Comparison of ENCODE assay signal across 20 cellular contexts in genomic region chr21:43349644-43350043, GRCh38.
"Had no signal": no experiment of that assay in that cellular context is flagged by ENCODE, and none has a peak within 500 bp of the region (broad histone marks: within the 10 kb centered on the region; RNA-seq: fewer than 3 reads in every experiment).

No MANE protein-coding gene starts in this region.

- H3K27me3 ChIP-seq: esophagus muscularis mucosa, gastroesophageal sphincter, hepatocyte, ovary, tibial nerve had no signal

- H3K4me3 Mint-ChIP-seq: dendritic cell treated with granulocyte-macrophage colony-stimulating factor and Interleukin-4, amounts not matched to agents 40 ng/mL and 50 ng/mL, for 4 days; effector memory CD8-positive, alpha-beta T cell; natural killer cell; neural crest cell; stimulated activated memory B cell treated with anti-CD40 and anti-IgM and Interleukin-4, amounts not matched to agents 10 μg/mL and 1 μg/mL and 100 μg/mL, for 72 hours; stimulated activated naive CD8-positive, alpha-beta T cell treated with anti-CD3 and anti-CD28 coated beads, Interleukin-15, Interleukin-2, amounts not matched to agents 100 ng/mL and 50 ng/mL, for 24 hours had no signal

- FAIRE-seq: colon had no signal

- H3K9me3 ChIP-seq: esophagus muscularis mucosa, gastroesophageal sphincter, ovary, tibial nerve had no signal

- H3K36me3 ChIP-seq: esophagus muscularis mucosa, gastroesophageal sphincter, ovary, tibial nerve had no signal

- ATAC-seq: effector memory CD8-positive, alpha-beta T cell; left colon; natural killer cell; stimulated activated memory B cell treated with anti-CD40 and anti-IgM and Interleukin-4, amounts not matched to agents 10 μg/mL and 1 μg/mL and 100 μg/mL, for 72 hours had no signal

- H3K27ac ChIP-seq: epithelial cell of prostate, esophagus muscularis mucosa, gastroesophageal sphincter, hepatocyte, ovary, tibial nerve had no signal

- H3K27ac Mint-ChIP-seq: dendritic cell treated with granulocyte-macrophage colony-stimulating factor and Interleukin-4, amounts not matched to agents 40 ng/mL and 50 ng/mL, for 4 days; effector memory CD8-positive, alpha-beta T cell; natural killer cell; stimulated activated memory B cell treated with anti-CD40 and anti-IgM and Interleukin-4, amounts not matched to agents 10 μg/mL and 1 μg/mL and 100 μg/mL, for 72 hours; stimulated activated naive CD8-positive, alpha-beta T cell treated with anti-CD3 and anti-CD28 coated beads, Interleukin-15, Interleukin-2, amounts not matched to agents 100 ng/mL and 50 ng/mL, for 24 hours had no signal

- H3K4me3 ChIP-seq: esophagus muscularis mucosa, gastroesophageal sphincter, hepatocyte, ovary, tibial nerve had no signal

- H3K9me3 Mint-ChIP-seq: dendritic cell treated with granulocyte-macrophage colony-stimulating factor and Interleukin-4, amounts not matched to agents 40 ng/mL and 50 ng/mL, for 4 days; effector memory CD8-positive, alpha-beta T cell; natural killer cell; neural crest cell; stimulated activated naive CD8-positive, alpha-beta T cell treated with anti-CD3 and anti-CD28 coated beads, Interleukin-15, Interleukin-2, amounts not matched to agents 100 ng/mL and 50 ng/mL, for 24 hours had no signal

- H3K27me3 Mint-ChIP-seq: effector memory CD8-positive, alpha-beta T cell; stimulated activated memory B cell treated with anti-CD40 and anti-IgM and Interleukin-4, amounts not matched to agents 10 μg/mL and 1 μg/mL and 100 μg/mL, for 72 hours; stimulated activated naive CD8-positive, alpha-beta T cell treated with anti-CD3 and anti-CD28 coated beads, Interleukin-15, Interleukin-2, amounts not matched to agents 100 ng/mL and 50 ng/mL, for 24 hours had no signal

- H3K4me1 Mint-ChIP-seq: natural killer cell had no signal

- H3K36me3 Mint-ChIP-seq: natural killer cell; stimulated activated memory B cell treated with anti-CD40 and anti-IgM and Interleukin-4, amounts not matched to agents 10 μg/mL and 1 μg/mL and 100 μg/mL, for 72 hours had no signal

- DNase-seq: cerebellar nuclear complex; effector memory CD8-positive, alpha-beta T cell; glutamatergic neuron; left colon; natural killer cell; nucleus accumbens; ovary; stimulated activated CD4-positive, alpha-beta T cell treated with anti-CD3 and anti-CD28 coated beads, Interleukin-15, amount 100 ng/mL, for 24 hours; stimulated activated CD4-positive, alpha-beta T cell treated with anti-CD3 and anti-CD28 coated beads, Interleukin-1b, Interleukin-23, amount 100 ng/mL, for 48 hours; stimulated activated CD4-positive, alpha-beta T cell treated with anti-CD3 and anti-CD28 coated beads, Interleukin-4, amount 100 ng/mL, for 24 hours had no signal
